ENCODE assay signal across 14 cellular contexts in the genomic region with DNA sequence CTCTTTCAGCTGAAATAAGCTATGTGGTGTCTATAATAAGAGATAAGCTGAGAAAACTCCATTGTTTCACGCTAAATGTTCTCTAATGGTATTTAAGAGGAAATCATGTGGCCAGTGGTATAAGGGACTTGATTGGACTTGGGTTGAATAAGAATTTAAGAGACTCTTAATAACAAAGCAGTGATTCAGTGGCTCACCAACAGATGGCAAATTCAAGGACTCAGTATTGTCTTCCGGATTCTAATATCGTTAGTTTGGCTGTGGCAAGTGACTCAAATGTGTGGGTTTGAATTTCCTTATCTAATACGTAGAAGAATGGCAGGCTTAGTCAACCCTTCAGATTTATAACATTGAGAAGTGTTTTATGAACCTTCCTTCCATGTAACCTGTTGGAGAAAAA. TPM values are rescaled to one million over a fixed set of nuclear protein-coding genes. Genes with fewer than 3 reads are reported as not detected.
DNase-seq lines count a peak whose midpoint lies in the region; ATAC-seq and TF ChIP-seq lines count a peak whose summit lies in the region.
"Had no signal": no experiment of that assay in that cellular context is flagged by ENCODE, and none has a peak within 500 bp of the region (broad histone marks: within the 10 kb centered on the region; RNA-seq: fewer than 3 reads in every experiment).

No MANE protein-coding gene starts in this region.

- H3K9ac ChIP-seq in HUES64 (ENCODE audit: low read depth, low read length) = no peak overlapping the region
- H3K9ac ChIP-seq in iPS-20b (ENCODE audit: low read depth, low read length) = no peak overlapping the region

- DNase-seq in Ammon's horn (ENCODE audit: low spot score) = peak; percentile 7
- DNase-seq in astrocyte of the cerebellum (ENCODE audit: low read depth) = peak; percentile 28
- DNase-seq in retina = no peak
- DNase-seq in sciatic nerve (ENCODE audit: low spot score) = no peak
- DNase-seq in DMS153 (lab: John Stamatoyannopoulos, UW) = no peak
- no peak for DNase-seq in SIG-M5 treated with dmso at 0.1 percent for 504 hours (lab: John Stamatoyannopoulos, UW; ENCODE audit: unreplicated experiment)
- DNase-seq: activated CD4-positive, CD25-positive, alpha-beta regulatory T cell; body of pancreas; NCI-H1092; SHP77 treated with DMSO at 0.1 percent for 48 hours; spleen had no signal

- H3K4me1 ChIP-seq in HUES64 (ENCODE audit: insufficient read depth, low read length) = peaks cover 18% of the 10 kb centered on the region
- peaks cover 10% of the 10 kb centered on the region for H3K4me1 ChIP-seq in iPS-20b (ENCODE audit: insufficient read depth, low read length)
- H3K4me1 ChIP-seq: body of pancreas, spleen had no signal

- intact Hi-C loops in sciatic nerve (cut with DNase I) = no loop called here

- H3K27ac ChIP-seq in HUES64 (ENCODE audit: low read depth, low read length) (peak overlapping the region; percentile 29; the same call in 1 of the 2 replicates), iPS-20b (ENCODE audit: low read length) (no peak overlapping the region)
- H3K27ac ChIP-seq: body of pancreas, spleen had no signal

- H3K9me3 ChIP-seq in HUES64 (ENCODE audit: insufficient read depth, low read depth, low read length) = no peaks in the 10 kb centered on the region
- H3K9me3 ChIP-seq in iPS-20b (ENCODE audit: insufficient read depth, low read depth, low read length) = no peaks in the 10 kb centered on the region
- H3K9me3 ChIP-seq: body of pancreas, spleen had no signal

- peak; percentile 7 for TF ChIP-seq CTCF in astrocyte of the cerebellum (IDR thresholded peaks at IDR 0.05; ENCODE audit: low read depth, low read length, missing control alignments)

- in situ Hi-C loops in astrocyte of the cerebellum (cut with HindIII; ENCODE audit: low sequenced_read_pairs) = no loop called here

- no peaks in the 10 kb centered on the region for H3K27me3 ChIP-seq in HUES64 (ENCODE audit: insufficient read depth, low read length)
- H3K27me3 ChIP-seq in iPS-20b (ENCODE audit: insufficient read depth, low read length) = no peaks in the 10 kb centered on the region
- H3K27me3 ChIP-seq: body of pancreas, spleen had no signal

- H3K4me3 ChIP-seq in HUES64 (ENCODE audit: low read length) = no peak overlapping the region
- H3K4me3 ChIP-seq in astrocyte of the cerebellum (ENCODE audit: low read depth, low read length) = no peak overlapping the region
- H3K4me3 ChIP-seq in iPS-20b (ENCODE audit: low read length) = 0 out of 2 replicates have a peak overlapping the region, but pooled peaks have one; percentile 17
- H3K4me3 ChIP-seq: body of pancreas, spleen had no signal

- no peak for ATAC-seq in sciatic nerve
- ATAC-seq: body of pancreas, esophagus mucosa had no signal

- 78% methylated on average over 4 of the region's 4 CpGs for whole genome bisulfite sequencing in HUES64

- H3K36me3 ChIP-seq in HUES64 (ENCODE audit: insufficient read depth, low read length) (peaks cover 6% of the 10 kb centered on the region), iPS-20b (ENCODE audit: insufficient read depth, low read depth, low read length) (peaks cover 2% of the 10 kb centered on the region)

RNA-seq across cellular contexts. Expression of gene KCNH3, which starts 49.1 kb away (rescaled TPM):
- 0.10 TPM for polyA plus RNA-seq in HUES64 (2013, experiment 1 of 2)
- 0.19 TPM for polyA plus RNA-seq in HUES64 (2013, experiment 2 of 2)
- total RNA-seq in sciatic nerve = 0.27 TPM
- total RNA-seq: esophagus mucosa had no signal

Comparison
In these comparisons a context has a peak if more than half of its experiments do, and no peak if none do; other contexts are left out.
1. DNase-seq: peak in Ammon's horn (single experiment) and astrocyte of the cerebellum (single experiment); none in retina (single experiment), sciatic nerve (single experiment), DMS153 (single experiment) and SIG-M5 treated with dmso at 0.1 percent for 504 hours (single experiment).